Comparison of ENCODE assay signal across 32 cellular contexts in the genomic region with DNA sequence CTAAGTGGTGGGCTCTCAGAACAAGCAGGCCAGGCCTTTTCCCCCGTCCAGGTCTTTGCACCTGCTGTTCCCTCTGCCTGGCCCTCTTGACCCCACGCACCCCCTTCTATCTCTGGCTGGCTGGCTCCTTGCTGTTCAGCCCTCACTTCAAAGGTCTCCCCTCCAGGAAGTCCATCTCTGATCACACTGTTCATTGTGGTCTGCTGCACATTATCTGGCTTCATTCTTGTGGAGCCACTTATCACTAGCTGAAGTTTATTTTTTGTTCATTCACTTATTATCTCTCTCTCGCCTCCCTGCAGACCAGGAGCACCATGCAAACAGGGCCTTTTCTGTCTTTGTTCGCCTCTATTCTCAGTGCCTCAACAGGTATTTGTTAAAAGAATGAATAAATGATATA. TPM values are rescaled to one million over a fixed set of nuclear protein-coding genes. Genes with fewer than 3 reads are reported as not detected.
"Had no signal": no experiment of that assay in that cellular context is flagged by ENCODE, and none has a peak within 500 bp of the region (broad histone marks: within the 10 kb centered on the region; RNA-seq: fewer than 3 reads in every experiment).

No MANE protein-coding gene starts in this region.

- H3K4me1 ChIP-seq: ascending aorta, body of pancreas had no signal

- H3K4me2 ChIP-seq: SK-N-SH had no signal

- H3K36me3 ChIP-seq: ascending aorta, SJCRH30 had no signal

- H3K27ac ChIP-seq: ascending aorta, body of pancreas, SJCRH30 had no signal

- ATAC-seq: activated naive CD4-positive, alpha-beta T cell treated with anti-CD3 and anti-CD28 coated beads, Interleukin-2, amount 50 U/mL, for 72 hours; activated naive CD8-positive, alpha-beta T cell treated with anti-CD3 and anti-CD28 coated beads, Interleukin-2, amount 50 U/mL, for 24 hours; activated T-cell treated with anti-CD3 and anti-CD28 coated beads, Interleukin-2, amount 50 U/mL, for 4 hours; body of pancreas; Panc1 had no signal

- H3K9ac ChIP-seq: SK-N-SH had no signal

- FAIRE-seq: bronchial epithelial cell had no signal

- DNase-seq: activated B cell treated with CpG ODN at 0.5 μM for 24 hours; activated CD4-positive, alpha-beta T cell treated with anti-CD3 and anti-CD28 coated beads for 1 hour; activated CD4-positive, alpha-beta T cell treated with anti-CD3 and anti-CD28 coated beads, Interleukin-2, amount 10 ng/mL, durations not matched to agents 24 days and 14 days; activated CD4-positive, alpha-beta T cell treated with anti-CD3 and anti-CD28 coated beads, Interleukin-2, amount 50 U/mL, for 48 hours; activated effector memory CD4-positive, alpha-beta T cell treated with anti-CD3 and anti-CD28 coated beads, Interleukin-2, amount 50 U/mL, for 16 hours; activated naive CD4-positive, alpha-beta T cell treated with Interleukin-2 at 50 U/mL for 16 hours; activated naive CD8-positive, alpha-beta T cell treated with anti-CD3 and anti-CD28 coated beads, Interleukin-2, amount 50 U/mL, for 24 hours; activated T-cell treated with anti-CD3 and anti-CD28 coated beads, Interleukin-2, amount 50 U/mL, for 4 hours; amniotic stem cell; body of pancreas; central memory CD4-positive, alpha-beta T cell; KG1; NCI-H1048; NCI-H1694; NCI-H2029; NCI-H2171; NCI-H2227 treated with DMSO at 0.1 percent for 48 hours; NCI-H510A; NCI-H526 treated with DMSO at 0.1 percent for 48 hours; NK-92 treated with Interleukin-12 subunit alpha and Interleukin-12 subunit beta, amount 100 ng/mL, for 24 hours; OCI-M1; Right ventricle myocardium superior; RPMI8226; SJCRH30; SK-N-SH; T-helper 1 cell had no signal

- H3K4me3 ChIP-seq: ascending aorta, body of pancreas, SJCRH30 had no signal

- H3K27me3 ChIP-seq: ascending aorta, body of pancreas, SJCRH30 had no signal

- H3K9me3 ChIP-seq: body of pancreas, SJCRH30, SK-N-SH had no signal

RNA-seq across cellular contexts. Expression of gene SLC13A3, which starts 24.5 kb away (rescaled TPM):
- total RNA-seq: activated CD4-positive, alpha-beta T cell treated with anti-CD3 and anti-CD28 coated beads, Interleukin-2, amount 10 ng/mL, durations not matched to agents 24 days and 14 days; activated naive CD4-positive, alpha-beta T cell treated with anti-CD3 and anti-CD28 coated beads, Interleukin-2, amount 50 U/mL, for 72 hours; ascending aorta; M059J; SJCRH30; T-helper 2 cell treated with Interferon-gamma antibody and Interleukin-4, amounts not matched to agents 100 ng/mL and 5 ng/mL, for 36 hours had no signal
